In the genomic region with DNA sequence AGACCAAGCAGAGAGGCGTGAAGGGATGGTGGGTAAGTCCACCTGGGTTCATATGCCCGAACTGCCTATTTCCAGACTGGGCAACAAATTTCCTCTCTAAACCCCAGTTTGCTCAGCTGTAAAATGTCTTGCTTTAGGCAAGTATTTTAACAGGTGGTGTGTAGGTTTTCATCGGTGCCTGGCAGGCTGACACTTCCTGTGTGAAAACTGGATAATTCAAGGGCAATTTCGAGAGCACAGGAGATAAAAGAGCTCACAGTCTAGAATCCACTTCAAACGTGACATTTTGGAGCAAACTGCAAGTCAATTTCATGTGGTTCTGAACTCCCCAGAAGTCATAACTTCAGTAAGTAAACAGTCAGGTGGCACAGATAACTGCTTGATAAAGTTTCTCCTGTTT, we compare ENCODE assay signal across 12 cellular contexts.
DNase-seq lines count a peak whose midpoint lies in the region; ATAC-seq lines count a peak whose summit lies in the region.
"Had no signal": no experiment of that assay in that cellular context is flagged by ENCODE, and none has a peak within 500 bp of the region (broad histone marks: within the 10 kb centered on the region; RNA-seq: fewer than 3 reads in every experiment).

No MANE protein-coding gene starts in this region.

- no peak for DNase-seq in activated T-cell treated with anti-CD3 and anti-CD28 coated beads, Interleukin-2, amount 50 U/mL, for 72 hours
- DNase-seq in activated T-cell treated with anti-CD3 and anti-CD28 coated beads, Interleukin-2, amount 50 U/mL, for 48 hours = no peak
- DNase-seq in NCI-H146 treated with DMSO at 0.1 percent for 48 hours (lab: John Stamatoyannopoulos, UW; ENCODE audit: unreplicated experiment) = peak; percentile 3
- DNase-seq in NCI-H2029 treated with DMSO at 0.1 percent for 48 hours (lab: John Stamatoyannopoulos, UW) = no peak
- DNase-seq in HAP-1 (ENCODE audit: low spot score in 2 of 2) = no peak
- DNase-seq in 8988T = no peak
- DNase-seq: erythroblast, GF-D8, KG1, NCI-H226 had no signal

- peaks cover 28 to 67% of the 10 kb centered on the region in 2 donors for H3K36me3 Mint-ChIP-seq in activated T-cell treated with anti-CD3 and anti-CD28 coated beads, Interleukin-2, amount 50 U/mL, for 72 hours (ENCODE audit: insufficient read depth in 2 of 2)
- H3K36me3 Mint-ChIP-seq in activated naive CD8-positive, alpha-beta T cell = peaks cover 18% of the 10 kb centered on the region
- peaks cover 92% of the 10 kb centered on the region for H3K36me3 Mint-ChIP-seq in stimulated activated memory B cell treated with anti-CD40 and anti-IgM and Interleukin-4, amounts not matched to agents 10 μg/mL and 1 μg/mL and 100 μg/mL, for 72 hours

- H3K4me3 Mint-ChIP-seq in activated T-cell treated with anti-CD3 and anti-CD28 coated beads, Interleukin-2, amount 50 U/mL, for 72 hours = peak overlapping the region; percentile 44 to 67
- H3K4me3 Mint-ChIP-seq in activated naive CD8-positive, alpha-beta T cell = peak overlapping the region; percentile 65
- H3K4me3 Mint-ChIP-seq in stimulated activated memory B cell treated with anti-CD40 and anti-IgM and Interleukin-4, amounts not matched to agents 10 μg/mL and 1 μg/mL and 100 μg/mL, for 72 hours = no peak overlapping the region

- in situ Hi-C loops in HAP-1 (cut with MboI; ENCODE audit: low sequenced_read_pairs) = no loop called here

- H3K27me3 Mint-ChIP-seq in activated T-cell treated with anti-CD3 and anti-CD28 coated beads, Interleukin-2, amount 50 U/mL, for 72 hours (ENCODE audit: low read depth) = no peaks in the 10 kb centered on the region
- no peaks in the 10 kb centered on the region for H3K27me3 Mint-ChIP-seq in activated naive CD8-positive, alpha-beta T cell
- H3K27me3 Mint-ChIP-seq in stimulated activated memory B cell treated with anti-CD40 and anti-IgM and Interleukin-4, amounts not matched to agents 10 μg/mL and 1 μg/mL and 100 μg/mL, for 72 hours = no peaks in the 10 kb centered on the region

- no peak overlapping the region for H3K4me3 ChIP-seq in HAP-1

- H3K9me3 Mint-ChIP-seq in activated T-cell treated with anti-CD3 and anti-CD28 coated beads, Interleukin-2, amount 50 U/mL, for 72 hours = peaks cover 0 to 1% of the 10 kb centered on the region in 2 donors
- H3K9me3 Mint-ChIP-seq in activated naive CD8-positive, alpha-beta T cell (ENCODE audit: low read depth) = no peaks in the 10 kb centered on the region
- H3K9me3 Mint-ChIP-seq in stimulated activated memory B cell treated with anti-CD40 and anti-IgM and Interleukin-4, amounts not matched to agents 10 μg/mL and 1 μg/mL and 100 μg/mL, for 72 hours = peaks cover 3% of the 10 kb centered on the region

- H3K9me3 ChIP-seq in HAP-1 = no peaks in the 10 kb centered on the region

- peak overlapping the region; percentile 72 for H3K27ac Mint-ChIP-seq in activated T-cell treated with anti-CD3 and anti-CD28 coated beads, Interleukin-2, amount 50 U/mL, for 72 hours
- H3K27ac Mint-ChIP-seq in activated naive CD8-positive, alpha-beta T cell = peak overlapping the region; percentile 91
- peak overlapping the region; percentile 94 for H3K27ac Mint-ChIP-seq in stimulated activated memory B cell treated with anti-CD40 and anti-IgM and Interleukin-4, amounts not matched to agents 10 μg/mL and 1 μg/mL and 100 μg/mL, for 72 hours

- H3K36me3 ChIP-seq in HAP-1 (replicated peaks) = no peaks in the 10 kb centered on the region

- no peaks in the 10 kb centered on the region for H3K4me1 ChIP-seq in HAP-1

- H3K27me3 ChIP-seq in HAP-1 (ENCODE audit: low read depth) = no peaks in the 10 kb centered on the region

- no peak for ATAC-seq in activated T-cell treated with anti-CD3 and anti-CD28 coated beads, Interleukin-2, amount 50 U/mL, for 72 hours (replicated peaks in 1 of 2)
- ATAC-seq in stimulated activated memory B cell treated with anti-CD40 and anti-IgM and Interleukin-4, amounts not matched to agents 10 μg/mL and 1 μg/mL and 100 μg/mL, for 72 hours = no peak

- peaks cover 96% of the 10 kb centered on the region for H3K4me1 Mint-ChIP-seq in activated T-cell treated with anti-CD3 and anti-CD28 coated beads, Interleukin-2, amount 50 U/mL, for 72 hours (ENCODE audit: low read depth)
- H3K4me1 Mint-ChIP-seq in activated naive CD8-positive, alpha-beta T cell (ENCODE audit: low read depth) = peaks cover 92% of the 10 kb centered on the region
- peaks cover 96% of the 10 kb centered on the region for H3K4me1 Mint-ChIP-seq in stimulated activated memory B cell treated with anti-CD40 and anti-IgM and Interleukin-4, amounts not matched to agents 10 μg/mL and 1 μg/mL and 100 μg/mL, for 72 hours
